Comparison of ENCODE assay signal across 1 cellular context in genomic region chr1:212478467-212479025, GRCh38.
TF ChIP-seq lines count a peak whose summit lies in the region.

No MANE protein-coding gene starts in this region.

TF ChIP-seq in H1, 55 proteins besides CTCF, POLR2A, EP300 and RAD21:
- TF ChIP-seq USF2 (IDR thresholded peaks at IDR 0.05; ENCODE audit: low read length), result no peak
- TF ChIP-seq JUND (IDR thresholded peaks at IDR 0.05; ENCODE audit: low read length), result no peak
- no peak for TF ChIP-seq BACH1 (IDR thresholded peaks at IDR 0.05; ENCODE audit: low read length)
- no peak for TF ChIP-seq SP1 (IDR thresholded peaks at IDR 0.05; ENCODE audit: low read depth, low read length)
- no peak for TF ChIP-seq RNF2 (IDR thresholded peaks at IDR 0.05; ENCODE audit: borderline replicate concordance, low read depth, low read length, missing control alignments, poor library complexity, severe bottlenecking)
- TF ChIP-seq TEAD4 (IDR thresholded peaks at IDR 0.05; ENCODE audit: low read depth, low read length), result no peak
- no peak for TF ChIP-seq CHD7 (IDR thresholded peaks at IDR 0.05; ENCODE audit: insufficient replicate concordance, low read length)
- TF ChIP-seq POU5F1 (IDR thresholded peaks at IDR 0.05; ENCODE audit: low read depth, low read length), result no peak
- TF ChIP-seq YY1 (IDR thresholded peaks at IDR 0.05; ENCODE audit: low read depth, low read length), result no peak
- no peak for TF ChIP-seq SP4 (IDR thresholded peaks at IDR 0.05; ENCODE audit: low read length)
- TF ChIP-seq TAF1 (IDR thresholded peaks at IDR 0.05; ENCODE audit: low read depth, low read length), result no peak
- no peak for TF ChIP-seq GABPA (IDR thresholded peaks at IDR 0.05; ENCODE audit: borderline replicate concordance, insufficient read depth, low read length)
- TF ChIP-seq KDM4A (IDR thresholded peaks at IDR 0.05; ENCODE audit: low read depth, low read length, severe bottlenecking), result no peak
- no peak for TF ChIP-seq RXRA (IDR thresholded peaks at IDR 0.05; ENCODE audit: insufficient read depth, low read depth, low read length)
- TF ChIP-seq CHD2 (IDR thresholded peaks at IDR 0.05; ENCODE audit: low read length), result no peak
- TF ChIP-seq MAFK (IDR thresholded peaks at IDR 0.05; ENCODE audit: low read depth, low read length), result no peak
- TF ChIP-seq, protein P1, sequence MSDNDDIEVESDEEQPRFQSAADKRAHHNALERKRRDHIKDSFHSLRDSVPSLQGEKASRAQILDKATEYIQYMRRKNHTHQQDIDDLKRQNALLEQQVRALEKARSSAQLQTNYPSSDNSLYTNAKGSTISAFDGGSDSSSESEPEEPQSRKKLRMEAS (IDR thresholded peaks at IDR 0.05), result no peak
- TF ChIP-seq CBX8 (IDR thresholded peaks at IDR 0.05; ENCODE audit: borderline replicate concordance, low read depth, low read length), result no peak
- no peak for TF ChIP-seq TBP (IDR thresholded peaks at IDR 0.05; ENCODE audit: low read depth, low read length)
- TF ChIP-seq, protein P2, sequence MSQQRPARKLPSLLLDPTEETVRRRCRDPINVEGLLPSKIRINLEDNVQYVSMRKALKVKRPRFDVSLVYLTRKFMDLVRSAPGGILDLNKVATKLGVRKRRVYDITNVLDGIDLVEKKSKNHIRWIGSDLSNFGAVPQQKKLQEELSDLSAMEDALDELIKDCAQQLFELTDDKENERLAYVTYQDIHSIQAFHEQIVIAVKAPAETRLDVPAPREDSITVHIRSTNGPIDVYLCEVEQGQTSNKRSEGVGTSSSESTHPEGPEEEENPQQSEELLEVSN (IDR thresholded peaks at IDR 0.05), result no peak
TF ChIP-seq in H1: peak in this region for 0.
